Comparison of ENCODE assay signal across 13 cellular contexts in genomic region chr1:9826087-9826486, GRCh38. TPM values are rescaled to one million over a fixed set of nuclear protein-coding genes. Genes with fewer than 3 reads are reported as not detected.
A peak's percentile ranks its signal among the peaks of the same experiment; 100 is the strongest.
DNase-seq lines count a peak whose midpoint lies in the region; ATAC-seq, FAIRE-seq and TF ChIP-seq lines count a peak whose summit lies in the region.
"Had no signal": no experiment of that assay in that cellular context is flagged by ENCODE, and none has a peak within 500 bp of the region (broad histone marks: within the 10 kb centered on the region; RNA-seq: fewer than 3 reads in every experiment).

No MANE protein-coding gene starts in this region.

- 93% methylated on average over 3 of the region's 3 CpGs for WGBS in A549 (ENCODE audit: missing lambda C conversion rate)

- no peak for FAIRE-seq in A549 (lab: Jason Lieb, UNC)

- peak overlapping the region; percentile 56 for H2AFZ ChIP-seq in Loucy (ENCODE audit: low read length)
- peak overlapping the region; percentile 70 for H2AFZ ChIP-seq in parathyroid adenoma

- H3K4me3 ChIP-seq in A549 (no peak overlapping the region), Loucy (ENCODE audit: low read length, poor library complexity, severe bottlenecking) (peak overlapping the region; percentile 24), parathyroid adenoma (ENCODE audit: low read depth, low read length) (no peak overlapping the region)
- H3K4me3 ChIP-seq: skin epidermis had no signal

- H3K27ac Mint-ChIP-seq in effector memory CD8-positive, alpha-beta T cell: peak overlapping the region; percentile 73 to 77
- H3K27ac Mint-ChIP-seq: activated naive CD4-positive, alpha-beta T cell treated with anti-CD3 and anti-CD28 coated beads for 36 hours had no signal

- H3K27me3 ChIP-seq in Loucy (ENCODE audit: insufficient read depth, low read length, poor library complexity, severe bottlenecking): no peaks in the 10 kb centered on the region
- no peaks in the 10 kb centered on the region for H3K27me3 ChIP-seq in parathyroid adenoma (ENCODE audit: control insufficient read depth, insufficient read depth, low read length)
- H3K27me3 ChIP-seq: BE2C, heart left ventricle had no signal

- no peak for TF ChIP-seq EP300 in A549 (IDR thresholded peaks at IDR 0.05)

- no peaks in the 10 kb centered on the region for H3K27me3 Mint-ChIP-seq in effector memory CD8-positive, alpha-beta T cell

- peaks cover 11% of the 10 kb centered on the region; the same call in 1 of the 2 replicates for H3F3A ChIP-seq in Loucy (ENCODE audit: low read depth)

- H3K4me1 ChIP-seq in A549 (peaks cover 36% of the 10 kb centered on the region), Loucy (ENCODE audit: insufficient read depth, low read length, poor library complexity, severe bottlenecking) (peaks cover 32% of the 10 kb centered on the region), parathyroid adenoma (peaks cover 17% of the 10 kb centered on the region)
- H3K4me1 ChIP-seq: BE2C had no signal

- CTCF ChIA-PET in A549 (lab: Yijun Ruan, JAX): interaction anchor here (0.9 to 2.4 kb wide), 4 partner anchors 10 to 41 kb away, joined by 3 to 9 read pairs (median 5); no protein-coding TSS in a partner anchor

- TF ChIP-seq RAD21 in A549 (conservative IDR thresholded peaks at IDR 0.05 in 1 of 2, IDR thresholded peaks at IDR 0.05 in 1 of 2): no peak

- POLR2A ChIA-PET in A549 (lab: Yijun Ruan, JAX): no interaction called here

- peaks cover 19% of the 10 kb centered on the region for H4K20me1 ChIP-seq in Loucy (ENCODE audit: insufficient read depth, low read length, poor library complexity, severe bottlenecking)

- no peak for DNase-seq in A549 (ENCODE audit: low read depth in 1 of 2, low spot score in 1 of 2)
- no peak for DNase-seq in effector memory CD8-positive, alpha-beta T cell
- DNase-seq in LoVo (ENCODE audit: low spot score): no peak
- DNase-seq: NCI-H2171 treated with DMSO at 0.1 percent for 48 hours had no signal

- H3K9me3 ChIP-seq in A549 (no peaks in the 10 kb centered on the region), Loucy (ENCODE audit: insufficient read depth, low read depth, low read length) (no peaks in the 10 kb centered on the region), parathyroid adenoma (ENCODE audit: control insufficient read depth, low read length) (no peaks in the 10 kb centered on the region)
- H3K9me3 ChIP-seq: BE2C, heart left ventricle had no signal

- H3K9me3 Mint-ChIP-seq in effector memory CD8-positive, alpha-beta T cell: no peaks in the 10 kb centered on the region
- H3K9me3 Mint-ChIP-seq: activated naive CD4-positive, alpha-beta T cell treated with anti-CD3 and anti-CD28 coated beads for 36 hours had no signal

- no peaks in the 10 kb centered on the region for H3K36me3 ChIP-seq in Loucy (ENCODE audit: insufficient read depth, low read length)
- H3K36me3 ChIP-seq in parathyroid adenoma (ENCODE audit: control insufficient read depth, insufficient read depth, low read length): no peaks in the 10 kb centered on the region
- H3K36me3 ChIP-seq: BE2C, heart left ventricle had no signal

- peaks cover 11% of the 10 kb centered on the region for H3K36me3 Mint-ChIP-seq in effector memory CD8-positive, alpha-beta T cell (ENCODE audit: insufficient read depth)

- no peak for ATAC-seq in A549
- no peak for ATAC-seq in effector memory CD8-positive, alpha-beta T cell (replicated peaks)
- no peak for ATAC-seq in HG02973 (IDR thresholded peaks at IDR 0.05; ENCODE audit: unreplicated experiment)
- ATAC-seq in HG03442 (IDR thresholded peaks at IDR 0.05; ENCODE audit: unreplicated experiment): no peak
- no peak for ATAC-seq in GM21723 (IDR thresholded peaks at IDR 0.05; ENCODE audit: unreplicated experiment)

- H3K79me2 ChIP-seq in Loucy (ENCODE audit: insufficient read depth, low read length): peaks cover 22% of the 10 kb centered on the region
- H3K79me2 ChIP-seq in parathyroid adenoma: no peaks in the 10 kb centered on the region

- H3K9me2 ChIP-seq in Loucy (replicated peaks; ENCODE audit: low read depth, low read length): no peaks in the 10 kb centered on the region

- H3K9ac ChIP-seq in Loucy (ENCODE audit: low read depth, low read length, poor library complexity, severe bottlenecking): no peak overlapping the region
- no peak overlapping the region for H3K9ac ChIP-seq in parathyroid adenoma

- no peak for TF ChIP-seq POLR2A in A549 (IDR thresholded peaks at IDR 0.05; ENCODE audit: low read length)

- peaks cover 24 to 26% of the 10 kb centered on the region in 2 donors for H3K4me1 Mint-ChIP-seq in effector memory CD8-positive, alpha-beta T cell (ENCODE audit: low read depth in 2 of 2)

- H3K4me3 Mint-ChIP-seq in effector memory CD8-positive, alpha-beta T cell: peak overlapping the region; percentile 66 to 88

- TF ChIP-seq CTCF in A549 (IDR thresholded peaks at IDR 0.05) (no peak), Loucy (conservative IDR thresholded peaks at IDR 0.05; ENCODE audit: low read length) (no peak), parathyroid adenoma (IDR thresholded peaks at IDR 0.05) (no peak)

- H3K27ac ChIP-seq in A549: peak overlapping the region; percentile 96 to 100
- H3K27ac ChIP-seq in parathyroid adenoma: peak overlapping the region; percentile 75

- peak overlapping the region; percentile 95 for H3K4me2 ChIP-seq in A549
- H3K4me2 ChIP-seq in Loucy (ENCODE audit: low read depth, low read length, poor library complexity, severe bottlenecking): peak overlapping the region; percentile 70
- no peak overlapping the region for H3K4me2 ChIP-seq in parathyroid adenoma (ENCODE audit: low read length)

TF ChIP-seq in A549, 52 proteins besides CTCF, POLR2A, EP300 and RAD21:
- peak; percentile 39 for TF ChIP-seq MAFK (IDR thresholded peaks at IDR 0.05; ENCODE audit: partially characterized antibody)
- no peak for TF ChIP-seq RARB (CRISPR knock-in tag; IDR thresholded peaks at IDR 0.05)
TF ChIP-seq in A549: peak in this region for 1.

RNA-seq across cellular contexts. Expression of gene CLSTN1, which starts 2.3 kb away (rescaled TPM):
- polyA plus RNA-seq in A549 (2011; rRNA removed) (27.3 and 42.9 TPM in 2 replicates), A549 (2017; fragmentation: RNase III; extraction: RNeasy Plus Mini Kit Qiagen cat#74134 plus additional on column Dnase treatment) (50.8 to 57.5 TPM (median 56.1 TPM) in 3 replicates)
- polyA plus RNA-seq in A549 (2012; cell fraction: cytosol; rRNA removed): 30.1 and 33.3 TPM in 2 replicates
- polyA plus RNA-seq in A549 (2012; cell fraction: nucleus; rRNA removed): 98.4 and 100 TPM in 2 replicates
- polyA minus RNA-seq in A549 (2011; rRNA and poly(A)+ RNA removed): 35.7 and 40.2 TPM in 2 replicates
